Comparison of ENCODE assay signal across 32 cellular contexts in genomic region chr6:95530176-95530799, GRCh38.
"Had no signal": no experiment of that assay in that cellular context is flagged by ENCODE, and none has a peak within 500 bp of the region (broad histone marks: within the 10 kb centered on the region; RNA-seq: fewer than 3 reads in every experiment).

No MANE protein-coding gene starts in this region.

- H3K27ac Mint-ChIP-seq: activated CD4-positive, alpha-beta memory T cell treated with anti-CD3 and anti-CD28 coated beads for 36 hours; activated CD4-positive, alpha-beta T cell treated with anti-CD3 and anti-CD28 coated beads, Interleukin-2, amount 10 ng/mL, durations not matched to agents 24 days and 14 days; activated naive CD4-positive, alpha-beta T cell treated with anti-CD3 and anti-CD28 coated beads for 36 hours; activated naive CD8-positive, alpha-beta T cell treated with anti-CD3 and anti-CD28 coated beads for 36 hours; activated T-helper 1 cell treated with anti-CD3 and anti-CD28 coated beads, Interleukin-12 subunit alpha, Interleukin-12 subunit beta, Interleukin-2, Interleukin-4 antibody, amounts not matched to agents 30 ng/mL and 10 ng/mL and 1 ng/mL, durations not matched to agents 14 hours and 24 hours and 36 hours; natural killer cell treated with Interleukin-12 subunit alpha and Interleukin-12 subunit beta and Interleukin-15 and Interleukin-18, amount 100 ng/mL, for 72 hours; progenitor cell of endocrine pancreas; T-helper 17 cell had no signal

- H3K4me3 Mint-ChIP-seq: activated CD4-positive, alpha-beta memory T cell treated with anti-CD3 and anti-CD28 coated beads for 36 hours; activated CD4-positive, alpha-beta T cell treated with anti-CD3 and anti-CD28 coated beads, Interleukin-2, amount 10 ng/mL, durations not matched to agents 24 days and 14 days; activated naive CD4-positive, alpha-beta T cell treated with anti-CD3 and anti-CD28 coated beads for 36 hours; activated naive CD8-positive, alpha-beta T cell treated with anti-CD3 and anti-CD28 coated beads for 36 hours; activated T-helper 1 cell treated with anti-CD3 and anti-CD28 coated beads, Interleukin-12 subunit alpha, Interleukin-12 subunit beta, Interleukin-2, Interleukin-4 antibody, amounts not matched to agents 30 ng/mL and 10 ng/mL and 1 ng/mL, durations not matched to agents 14 hours and 24 hours and 36 hours; natural killer cell treated with Interleukin-12 subunit alpha and Interleukin-12 subunit beta and Interleukin-15 and Interleukin-18, amount 100 ng/mL, for 72 hours; T-helper 17 cell had no signal

- H3K4me1 ChIP-seq: body of pancreas, gastrocnemius medialis, left lung, testis had no signal

- H2AFZ ChIP-seq: hepatocyte had no signal

- H3K36me3 Mint-ChIP-seq: activated CD4-positive, alpha-beta memory T cell treated with anti-CD3 and anti-CD28 coated beads for 36 hours; activated naive CD8-positive, alpha-beta T cell treated with anti-CD3 and anti-CD28 coated beads for 36 hours; natural killer cell treated with Interleukin-12 subunit alpha and Interleukin-12 subunit beta and Interleukin-15 and Interleukin-18, amount 100 ng/mL, for 72 hours had no signal

- H3K27ac ChIP-seq: adrenal gland, body of pancreas, gastrocnemius medialis, hepatocyte, left lung, skin epidermis, testis, transverse colon, WERI-Rb-1 had no signal

- H3K9me3 ChIP-seq: adrenal gland, body of pancreas, gastrocnemius medialis, left lung, mucosa of descending colon, testis, transverse colon had no signal

- H3K9me3 Mint-ChIP-seq: activated CD4-positive, alpha-beta memory T cell treated with anti-CD3 and anti-CD28 coated beads for 36 hours; activated CD4-positive, alpha-beta T cell treated with anti-CD3 and anti-CD28 coated beads, Interleukin-2, amount 10 ng/mL, durations not matched to agents 24 days and 14 days; activated naive CD4-positive, alpha-beta T cell treated with anti-CD3 and anti-CD28 coated beads for 36 hours; activated naive CD8-positive, alpha-beta T cell treated with anti-CD3 and anti-CD28 coated beads for 36 hours; activated T-helper 1 cell treated with anti-CD3 and anti-CD28 coated beads, Interleukin-12 subunit alpha, Interleukin-12 subunit beta, Interleukin-2, Interleukin-4 antibody, amounts not matched to agents 30 ng/mL and 10 ng/mL and 1 ng/mL, durations not matched to agents 14 hours and 24 hours and 36 hours had no signal

- H3K4me3 ChIP-seq: adrenal gland, body of pancreas, gastrocnemius medialis, hepatocyte, left lung, lung, mucosa of descending colon, skin epidermis, testis, transverse colon had no signal

- FAIRE-seq: islet of Langerhans had no signal

- DNase-seq: activated CD4-positive, alpha-beta memory T cell treated with anti-CD3 and anti-CD28 coated beads for 36 hours; activated CD4-positive, alpha-beta T cell treated with anti-CD3 and anti-CD28 coated beads, Interleukin-2, amount 10 ng/mL, durations not matched to agents 24 days and 14 days; activated CD4-positive, CD25-positive, alpha-beta regulatory T cell treated with anti-CD3 and anti-CD28 coated beads, Interleukin-2, amount 50 U/mL, for 72 hours; activated CD8-positive, alpha-beta memory T cell treated with anti-CD3 and anti-CD28 coated beads, Interleukin-2, amount 50 U/mL, for 4 hours; activated effector memory CD4-positive, alpha-beta T cell treated with anti-CD3 and anti-CD28 coated beads, Interleukin-2, amount 50 U/mL, for 16 hours; activated naive CD4-positive, alpha-beta T cell treated with anti-CD3 and anti-CD28 coated beads for 36 hours; activated naive CD8-positive, alpha-beta T cell treated with anti-CD3 and anti-CD28 coated beads for 36 hours; activated T-cell treated with anti-CD3 and anti-CD28 coated beads, Interleukin-2, amount 50 U/mL, for 1 hour; adrenal gland; aorta; body of pancreas; effector memory CD4-positive, alpha-beta T cell; erythroblast; gastrocnemius medialis; glutamatergic neuron; left lung; mucosa of descending colon; stimulated activated CD4-positive, alpha-beta T cell treated with anti-CD3 and anti-CD28 coated beads, Interleukin-12 subunit alpha, Interleukin-12 subunit beta, amount 100 ng/mL, for 4 hours; stimulated activated CD4-positive, alpha-beta T cell treated with anti-CD3 and anti-CD28 coated beads, Interleukin-4, amount 100 ng/mL, for 1 hour; stimulated activated naive CD8-positive, alpha-beta T cell treated with anti-CD3 and anti-CD28 coated beads, Interleukin-15, Interleukin-2, amounts not matched to agents 100 U/mL and 50 U/mL, for 24 hours; T-helper 17 cell; T1000; testis; transverse colon; WERI-Rb-1 had no signal

- H3K4me2 ChIP-seq: hepatocyte had no signal

- H3K79me2 ChIP-seq: hepatocyte had no signal

- H3K27me3 ChIP-seq: adrenal gland, body of pancreas, gastrocnemius medialis, hepatocyte, left lung, testis, transverse colon had no signal

- H3K27me3 Mint-ChIP-seq: activated CD4-positive, alpha-beta T cell treated with anti-CD3 and anti-CD28 coated beads, Interleukin-2, amount 10 ng/mL, durations not matched to agents 24 days and 14 days; progenitor cell of endocrine pancreas had no signal

- H3K4me1 Mint-ChIP-seq: activated CD4-positive, alpha-beta T cell treated with anti-CD3 and anti-CD28 coated beads, Interleukin-2, amount 10 ng/mL, durations not matched to agents 24 days and 14 days; activated naive CD8-positive, alpha-beta T cell treated with anti-CD3 and anti-CD28 coated beads for 36 hours; T-helper 17 cell had no signal

- H3K36me3 ChIP-seq: adrenal gland, gastrocnemius medialis, left lung, transverse colon, WERI-Rb-1 had no signal
